Comparison of ENCODE assay signal across 17 cellular contexts in the genomic region with DNA sequence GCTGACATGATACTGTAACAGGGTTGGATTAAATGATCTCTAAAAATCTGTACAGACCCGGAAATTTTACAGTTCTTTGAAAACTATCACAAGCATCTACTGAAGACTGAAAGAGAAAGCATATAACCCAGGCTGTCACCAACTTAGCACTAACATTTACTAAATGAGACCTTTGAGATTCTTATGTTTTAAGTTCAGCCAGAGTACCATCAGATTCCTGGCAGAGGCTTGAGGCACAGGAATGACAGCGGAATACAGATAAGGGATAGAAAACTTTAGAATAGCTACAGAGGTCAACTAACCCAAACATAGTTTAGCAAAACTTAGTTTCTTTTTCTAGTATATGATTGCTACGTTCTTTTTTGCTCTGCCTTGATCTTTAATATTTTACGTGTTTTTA.
DNase-seq lines count a peak whose midpoint lies in the region; ATAC-seq and TF ChIP-seq lines count a peak whose summit lies in the region.
"Had no signal": no experiment of that assay in that cellular context is flagged by ENCODE, and none has a peak within 500 bp of the region (broad histone marks: within the 10 kb centered on the region; RNA-seq: fewer than 3 reads in every experiment).

No MANE protein-coding gene starts in this region.

- in situ Hi-C loops in astrocyte of the spinal cord (cut with HindIII; ENCODE audit: low sequenced_read_pairs) (no loop called here), transverse colon (cut with MboI; ENCODE audit: low pct_ligation_motif_present in 1 of 4, low pct_unique_long_range_greater_than_20kb in 1 of 4, low sequenced_read_pairs in 3 of 4) (no loop called here)

- 64 to 67% methylated on average over 4 of the region's 4 CpGs for WGBS in transverse colon (ENCODE audit: low coverage in 1 of 2), 2 donors
- WGBS in endodermal cell (ENCODE audit: insufficient coverage in 1 of 2, insufficient read length in 1 of 2), 2 experiments: 96 to 100% methylated on average over 2 to 4 of the region's 4 CpGs

- H3K27ac Mint-ChIP-seq in activated naive CD4-positive, alpha-beta T cell treated with anti-CD3 and anti-CD28 coated beads, Interleukin-2, amount 50 U/mL, for 72 hours: no peak overlapping the region
- H3K27ac Mint-ChIP-seq in endodermal cell: no peak overlapping the region
- H3K27ac Mint-ChIP-seq: H9 had no signal

- peaks cover 3 to 4% of the 10 kb centered on the region in 2 donors for H3K4me1 ChIP-seq in muscle layer of duodenum (ENCODE audit: control insufficient read depth in 1 of 2, insufficient read depth in 2 of 2, low read length in 2 of 2)
- no peaks in the 10 kb centered on the region for H3K4me1 ChIP-seq in transverse colon
- no peaks in the 10 kb centered on the region for H3K4me1 ChIP-seq in endodermal cell (ENCODE audit: control insufficient read depth, insufficient read depth, low read length)

- H3K9me3 Mint-ChIP-seq in activated naive CD4-positive, alpha-beta T cell treated with anti-CD3 and anti-CD28 coated beads, Interleukin-2, amount 50 U/mL, for 72 hours: peaks cover 6 to 9% of the 10 kb centered on the region in 2 donors
- peaks cover 3% of the 10 kb centered on the region for H3K9me3 Mint-ChIP-seq in endodermal cell
- H3K9me3 Mint-ChIP-seq: central memory CD8-positive, alpha-beta T cell; H9 had no signal

- TF ChIP-seq CTCF in astrocyte of the spinal cord (IDR thresholded peaks at IDR 0.05; ENCODE audit: low read depth, low read length) (no peak), transverse colon (IDR thresholded peaks at IDR 0.05) (no peak), endodermal cell (conservative IDR thresholded peaks at IDR 0.05) (no peak)

- no peak overlapping the region for H3K9ac ChIP-seq in endodermal cell (ENCODE audit: extremely low read depth, low read length, poor library complexity, severe bottlenecking)

- H3K36me3 ChIP-seq in muscle layer of duodenum (ENCODE audit: control insufficient read depth in 1 of 2, insufficient read depth in 2 of 2, low read length in 2 of 2) (peaks cover 5 to 13% of the 10 kb centered on the region in 2 donors), transverse colon (no peaks in the 10 kb centered on the region), endodermal cell (ENCODE audit: control insufficient read depth, insufficient read depth, low read length) (peaks cover 87% of the 10 kb centered on the region)

- H3K9me3 ChIP-seq in muscle layer of duodenum (ENCODE audit: control insufficient read depth in 1 of 2, low read length in 2 of 2) (no peaks in the 10 kb centered on the region), transverse colon (no peaks in the 10 kb centered on the region), endodermal cell (ENCODE audit: control insufficient read depth, low read length) (no peaks in the 10 kb centered on the region)

- H3K27me3 ChIP-seq in muscle layer of duodenum (ENCODE audit: low read depth, low read length) (no peaks in the 10 kb centered on the region), transverse colon (no peaks in the 10 kb centered on the region), endodermal cell (ENCODE audit: control insufficient read depth, insufficient read depth, low read length, poor library complexity, severe bottlenecking) (no peaks in the 10 kb centered on the region)

- no peaks in the 10 kb centered on the region for H3K27me3 Mint-ChIP-seq in endodermal cell (ENCODE audit: insufficient read depth)
- H3K27me3 Mint-ChIP-seq: central memory CD8-positive, alpha-beta T cell had no signal

- H3K36me3 Mint-ChIP-seq in activated naive CD4-positive, alpha-beta T cell treated with anti-CD3 and anti-CD28 coated beads, Interleukin-2, amount 50 U/mL, for 72 hours: peaks cover 39 to 46% of the 10 kb centered on the region in 2 donors
- H3K36me3 Mint-ChIP-seq in endodermal cell (ENCODE audit: low read depth): peaks cover 62% of the 10 kb centered on the region

- DNase-seq in astrocyte of the spinal cord (ENCODE audit: low read depth, low spot score) (peak; percentile 26), Right ventricle myocardium superior (no peak), transverse colon (no peak), endodermal cell (no peak)
- no peak for DNase-seq in activated naive CD4-positive, alpha-beta T cell treated with anti-CD3 and anti-CD28 coated beads, Interleukin-2, amount 50 U/mL, for 72 hours (ENCODE audit: low spot score in 2 of 2)
- DNase-seq: activated CD4-positive, alpha-beta T cell treated with anti-CD3 and anti-CD28 coated beads for 1 hour; activated CD8-positive, alpha-beta memory T cell treated with anti-CD3 and anti-CD28 coated beads, Interleukin-2, amount 50 U/mL, for 4 hours; activated naive CD4-positive, alpha-beta T cell treated with Interleukin-2 at 50 U/mL for 16 hours; H9; NCI-H774; RPMI8226; stimulated activated naive CD4-positive, alpha-beta T cell had no signal

- H3K27ac ChIP-seq in muscle layer of duodenum (ENCODE audit: low read length) (peak overlapping the region; percentile 27), transverse colon (peak overlapping the region; percentile 6 to 36 (median 22)), endodermal cell (ENCODE audit: low read depth, low read length) (no peak overlapping the region)

- ATAC-seq in Right ventricle myocardium superior (ENCODE audit: poor library complexity) (peak; percentile 84), HG02852 (IDR thresholded peaks at IDR 0.05; ENCODE audit: unreplicated experiment) (no peak), GM19395 (IDR thresholded peaks at IDR 0.05; ENCODE audit: unreplicated experiment) (no peak)
- no peak for ATAC-seq in activated naive CD4-positive, alpha-beta T cell treated with anti-CD3 and anti-CD28 coated beads, Interleukin-2, amount 50 U/mL, for 72 hours
- ATAC-seq: K562 had no signal

- H3K4me1 Mint-ChIP-seq in endodermal cell: peaks cover 4% of the 10 kb centered on the region
- H3K4me1 Mint-ChIP-seq: central memory CD8-positive, alpha-beta T cell; H9 had no signal

- no peak for TF ChIP-seq EP300 in transverse colon (IDR thresholded peaks at IDR 0.05; ENCODE audit: low read depth)

- intact Hi-C loops in Right ventricle myocardium superior (cut with DNase I): no loop called here
- intact Hi-C loops in transverse colon (cut with DNase I; ENCODE audit: low total_unique reads): no loop called here

- H3K4me3 Mint-ChIP-seq in endodermal cell: no peak overlapping the region
- H3K4me3 Mint-ChIP-seq: central memory CD8-positive, alpha-beta T cell; H9 had no signal

- no peak overlapping the region for H3K4me3 ChIP-seq in astrocyte of the spinal cord (ENCODE audit: low read depth, low read length)
- peak overlapping the region in 1 of 2 donors; percentile 36 for H3K4me3 ChIP-seq in muscle layer of duodenum (ENCODE audit: low read depth in 1 of 2, low read length in 2 of 2)
- no peak overlapping the region for H3K4me3 ChIP-seq in transverse colon
- no peak overlapping the region for H3K4me3 ChIP-seq in endodermal cell (ENCODE audit: low read length)
- H3K4me3 ChIP-seq: K562 had no signal

- no peak for TF ChIP-seq POLR2A in transverse colon (IDR thresholded peaks at IDR 0.05)
